In genomic region chr1:233060595-233060994, GRCh38 we compare ENCODE assay signal across 22 cellular contexts.
A peak's percentile ranks its signal among the peaks of the same experiment; 100 is the strongest.
DNase-seq lines count a peak whose midpoint lies in the region; ATAC-seq, FAIRE-seq and TF ChIP-seq lines count a peak whose summit lies in the region.
"Had no signal": no experiment of that assay in that cellular context is flagged by ENCODE, and none has a peak within 500 bp of the region (broad histone marks: within the 10 kb centered on the region; RNA-seq: fewer than 3 reads in every experiment).

No MANE protein-coding gene starts in this region.

- H3K79me2 ChIP-seq in keratinocyte (ENCODE audit: control insufficient read depth, insufficient read depth, low read length): no peaks in the 10 kb centered on the region

- H3K27me3 ChIP-seq in bronchial epithelial cell (ENCODE audit: control insufficient read depth, insufficient read depth, low read length): no peaks in the 10 kb centered on the region
- H3K27me3 ChIP-seq in keratinocyte (ENCODE audit: control insufficient read depth, extremely low read depth, insufficient read depth, low read length): no peaks in the 10 kb centered on the region
- H3K27me3 ChIP-seq in CD8-positive, alpha-beta memory T cell (ENCODE audit: insufficient read depth, low read length, poor library complexity, severe bottlenecking): no peaks in the 10 kb centered on the region

- H3K4me2 ChIP-seq in keratinocyte (ENCODE audit: control insufficient read depth, extremely low read depth, insufficient read depth, low read depth, low read length): no peak overlapping the region
- H3K4me2 ChIP-seq: PC-9 had no signal

- H3K9ac ChIP-seq in keratinocyte (ENCODE audit: control insufficient read depth, extremely low read depth, insufficient read depth, low read length): no peak overlapping the region

- POLR2A ChIA-PET in CD8-positive, alpha-beta memory T cell (lab: Charles Lee): no interaction called here

- intact Hi-C loops in activated CD4-positive, alpha-beta T cell treated with anti-CD3 and anti-CD28 coated beads, Interleukin-2, amount 10 ng/mL, durations not matched to agents 24 days and 14 days (cut with micrococcal nuclease): no loop called here

- no peak for FAIRE-seq in bronchial epithelial cell (lab: Jason Lieb, UNC)
- FAIRE-seq in keratinocyte (lab: Jason Lieb, UNC): peak; percentile 79
- FAIRE-seq: A204.1, HepG2 had no signal

- no peak overlapping the region for H3K4me3 Mint-ChIP-seq in activated CD4-positive, alpha-beta T cell treated with anti-CD3 and anti-CD28 coated beads, Interleukin-2, amount 10 ng/mL, durations not matched to agents 24 days and 14 days
- H3K4me3 Mint-ChIP-seq in CD8-positive, alpha-beta memory T cell: no peak overlapping the region

- dilution Hi-C loops in keratinocyte (cut with MboI; ENCODE audit: extremely low pct_ligation_motif_present, low sequenced_read_pairs): no loop called here

- H4K20me1 ChIP-seq in keratinocyte (ENCODE audit: control insufficient read depth, extremely low read depth, insufficient read depth, low read length): no peaks in the 10 kb centered on the region

- H3K27ac ChIP-seq in keratinocyte (ENCODE audit: control insufficient read depth, insufficient read depth, low read length): no peak overlapping the region
- H3K27ac ChIP-seq in CD8-positive, alpha-beta memory T cell (ENCODE audit: low read depth, low read length): no peak overlapping the region
- H3K27ac ChIP-seq: C4-2B, PC-9 had no signal

- peaks cover 6% of the 10 kb centered on the region for H3K4me1 ChIP-seq in keratinocyte (ENCODE audit: control insufficient read depth, extremely low read depth, insufficient read depth, low read length)
- no peaks in the 10 kb centered on the region for H3K4me1 ChIP-seq in CD8-positive, alpha-beta memory T cell (ENCODE audit: insufficient read depth, low read length)

- CTCF ChIA-PET in CD8-positive, alpha-beta memory T cell (lab: Charles Lee): no interaction called here

- H3K36me3 Mint-ChIP-seq in activated CD4-positive, alpha-beta T cell treated with anti-CD3 and anti-CD28 coated beads, Interleukin-2, amount 10 ng/mL, durations not matched to agents 24 days and 14 days (ENCODE audit: low read depth): peaks cover 18% of the 10 kb centered on the region
- H3K36me3 Mint-ChIP-seq in CD8-positive, alpha-beta memory T cell: peaks cover 10 to 49% (median 27%) of the 10 kb centered on the region in 3 donors

- H3K27me3 Mint-ChIP-seq in activated CD4-positive, alpha-beta T cell treated with anti-CD3 and anti-CD28 coated beads, Interleukin-2, amount 10 ng/mL, durations not matched to agents 24 days and 14 days: no peaks in the 10 kb centered on the region
- no peaks in the 10 kb centered on the region for H3K27me3 Mint-ChIP-seq in CD8-positive, alpha-beta memory T cell

- H3K36me3 ChIP-seq in bronchial epithelial cell (ENCODE audit: control insufficient read depth, insufficient read depth, low read length): no peaks in the 10 kb centered on the region
- peaks cover 0 to 2% of the 10 kb centered on the region in 2 experiments for H3K36me3 ChIP-seq in keratinocyte (ENCODE audit: control insufficient read depth in 2 of 2, extremely low read depth in 1 of 2, insufficient read depth in 2 of 2, low read length in 2 of 2)
- H3K36me3 ChIP-seq in CD8-positive, alpha-beta memory T cell (ENCODE audit: insufficient read depth, low read length): no peaks in the 10 kb centered on the region

- H3K9me3 Mint-ChIP-seq in activated CD4-positive, alpha-beta T cell treated with anti-CD3 and anti-CD28 coated beads, Interleukin-2, amount 10 ng/mL, durations not matched to agents 24 days and 14 days: peaks cover 6% of the 10 kb centered on the region
- no peaks in the 10 kb centered on the region for H3K9me3 Mint-ChIP-seq in CD8-positive, alpha-beta memory T cell

- no peaks in the 10 kb centered on the region for H3K9me1 ChIP-seq in keratinocyte (ENCODE audit: control insufficient read depth, extremely low read depth, insufficient read depth, low read length)

- no peak overlapping the region for H2AFZ ChIP-seq in keratinocyte (ENCODE audit: control insufficient read depth, low read length)
- H2AFZ ChIP-seq: PC-9 had no signal

- H3K4me1 Mint-ChIP-seq in activated CD4-positive, alpha-beta T cell treated with anti-CD3 and anti-CD28 coated beads, Interleukin-2, amount 10 ng/mL, durations not matched to agents 24 days and 14 days: no peaks in the 10 kb centered on the region
- H3K4me1 Mint-ChIP-seq in CD8-positive, alpha-beta memory T cell: peaks cover 0 to 1% (median 0%) of the 10 kb centered on the region in 3 donors

- DNase-seq in activated CD4-positive, alpha-beta T cell treated with anti-CD3 and anti-CD28 coated beads, Interleukin-2, amount 10 ng/mL, durations not matched to agents 24 days and 14 days: peak; percentile 39
- no peak for DNase-seq in activated CD4-positive, alpha-beta T cell treated with anti-CD3 and anti-CD28 coated beads for 48 hours
- peak; percentile 68 for DNase-seq in bronchial epithelial cell (ENCODE audit: low read depth)
- no peak for DNase-seq in keratinocyte (ENCODE audit: low read depth, low spot score)
- DNase-seq in CD8-positive, alpha-beta memory T cell: no peak
- no peak for DNase-seq in pons (ENCODE audit: low spot score)
- DNase-seq: DMS53, GF-D8, KBM-7, NCI-H1436 treated with DMSO at 0.1 percent for 48 hours, NCI-H1930, NCI-H2171, NCI-H345, NCI-H524, PC-9, RPMI8226, SHP77, SW 1271 had no signal

- TF ChIP-seq CTCF in bronchial epithelial cell (IDR thresholded peaks at IDR 0.05; ENCODE audit: insufficient read depth, low read length, severe bottlenecking): no peak
- no peak for TF ChIP-seq CTCF in keratinocyte (optimal IDR thresholded peaks at IDR 0.05 in 1 of 3, IDR thresholded peaks at IDR 0.05 in 1 of 3, conservative IDR thresholded peaks at IDR 0.05 in 1 of 3; ENCODE audit: extremely low read depth in 1 of 3, insufficient read depth in 2 of 3, low read length in 3 of 3)

- H3K9me3 ChIP-seq in keratinocyte (ENCODE audit: control insufficient read depth, low read depth, low read length): no peaks in the 10 kb centered on the region
- H3K9me3 ChIP-seq in CD8-positive, alpha-beta memory T cell (ENCODE audit: low read length): no peaks in the 10 kb centered on the region

- H3K4me3 ChIP-seq in bronchial epithelial cell (ENCODE audit: low read depth, low read length): no peak overlapping the region
- no peak overlapping the region for H3K4me3 ChIP-seq in keratinocyte (ENCODE audit: control insufficient read depth in 2 of 3, extremely low read depth in 1 of 3, insufficient read depth in 2 of 3, low read depth in 1 of 3, low read length in 3 of 3)
- H3K4me3 ChIP-seq in CD8-positive, alpha-beta memory T cell (ENCODE audit: low read length): no peak overlapping the region
- H3K4me3 ChIP-seq: PC-9 had no signal

- no peak overlapping the region for H3K27ac Mint-ChIP-seq in activated CD4-positive, alpha-beta T cell treated with anti-CD3 and anti-CD28 coated beads, Interleukin-2, amount 10 ng/mL, durations not matched to agents 24 days and 14 days
- H3K27ac Mint-ChIP-seq in CD8-positive, alpha-beta memory T cell: no peak overlapping the region

- no peak for ATAC-seq in SK-N-SH treated with all-trans-retinoic acid at 6 μM for 48 hours
- ATAC-seq: HepG2 had no signal

TF ChIP-seq in SK-N-SH treated with all-trans-retinoic acid at 6 μM for 48 hours, 23 proteins besides CTCF, POLR2A, EP300 and RAD21:
- TF ChIP-seq ARNTL (CRISPR knock-in tag; IDR thresholded peaks at IDR 0.05; ENCODE audit: borderline replicate concordance, low read depth) (no peak), OSR1 (CRISPR knock-in tag; IDR thresholded peaks at IDR 0.05) (no peak), ESRRG (CRISPR knock-in tag; IDR thresholded peaks at IDR 0.05) (no peak), ISL1 (CRISPR knock-in tag; IDR thresholded peaks at IDR 0.05) (no peak), ZFP3 (CRISPR knock-in tag; IDR thresholded peaks at IDR 0.05) (no peak)
- TF ChIP-seq, protein P1, sequence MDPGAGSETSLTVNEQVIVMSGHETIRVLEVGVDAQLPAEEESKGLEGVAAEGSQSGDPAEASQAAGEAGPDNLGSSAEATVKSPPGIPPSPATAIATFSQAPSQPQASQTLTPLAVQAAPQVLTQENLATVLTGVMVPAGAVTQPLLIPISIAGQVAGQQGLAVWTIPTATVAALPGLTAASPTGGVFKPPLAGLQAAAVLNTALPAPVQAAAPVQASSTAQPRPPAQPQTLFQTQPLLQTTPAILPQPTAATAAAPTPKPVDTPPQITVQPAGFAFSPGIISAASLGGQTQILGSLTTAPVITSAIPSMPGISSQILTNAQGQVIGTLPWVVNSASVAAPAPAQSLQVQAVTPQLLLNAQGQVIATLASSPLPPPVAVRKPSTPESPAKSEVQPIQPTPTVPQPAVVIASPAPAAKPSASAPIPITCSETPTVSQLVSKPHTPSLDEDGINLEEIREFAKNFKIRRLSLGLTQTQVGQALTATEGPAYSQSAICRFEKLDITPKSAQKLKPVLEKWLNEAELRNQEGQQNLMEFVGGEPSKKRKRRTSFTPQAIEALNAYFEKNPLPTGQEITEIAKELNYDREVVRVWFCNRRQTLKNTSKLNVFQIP (CRISPR knock-in tag; IDR thresholded peaks at IDR 0.05; ENCODE audit: borderline replicate concordance, low read depth): no peak

Comparison
In these comparisons a context has a peak if more than half of its experiments do, and no peak if none do; other contexts are left out.
1. DNase-seq: peak in activated CD4-positive, alpha-beta T cell treated with anti-CD3 and anti-CD28 coated beads, Interleukin-2, amount 10 ng/mL, durations not matched to agents 24 days and 14 days (single experiment) and bronchial epithelial cell (single experiment); none in activated CD4-positive, alpha-beta T cell treated with anti-CD3 and anti-CD28 coated beads for 48 hours (single experiment), keratinocyte (single experiment), CD8-positive, alpha-beta memory T cell (0 of 5) and pons (single experiment).